ENCODE assay signal across 8 cellular contexts in the genomic region with DNA sequence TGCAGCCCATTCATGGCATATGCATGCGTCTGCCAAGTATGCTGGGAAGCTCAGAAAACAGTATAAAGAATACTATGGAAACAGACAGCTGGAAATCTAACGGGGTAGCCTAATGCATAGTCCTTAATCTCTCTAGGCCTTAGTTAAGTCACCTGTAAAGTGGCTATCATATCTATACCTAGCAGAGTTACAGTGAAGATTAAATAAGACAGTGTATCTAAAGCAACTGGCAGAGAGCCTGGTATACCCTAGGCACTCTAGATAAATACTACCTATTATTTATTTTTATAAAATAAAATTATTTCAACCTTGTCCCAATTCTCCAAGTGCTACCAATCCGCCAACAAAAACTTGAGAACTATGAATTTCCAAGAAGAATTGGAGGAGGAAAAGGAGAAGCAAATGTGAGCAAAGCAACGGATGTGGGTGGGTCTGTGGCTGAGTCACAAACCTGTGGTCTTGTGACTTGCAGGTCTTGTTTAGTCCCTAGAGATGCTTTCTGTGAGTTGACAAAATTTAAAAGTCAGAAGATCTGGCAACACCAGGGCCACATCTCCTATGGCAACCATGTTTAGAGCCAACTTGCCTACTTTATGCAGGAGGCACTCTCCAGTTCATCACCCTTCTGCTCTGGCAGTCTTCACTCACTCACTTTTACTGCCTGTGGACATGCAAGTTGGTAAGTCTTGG.
DNase-seq lines count a peak whose midpoint lies in the region; ATAC-seq and TF ChIP-seq lines count a peak whose summit lies in the region.

No MANE protein-coding gene starts in this region.

- H3K4me1 Mint-ChIP-seq in activated CD8-positive, alpha-beta memory T cell treated with anti-CD3 and anti-CD28 coated beads, Interleukin-2, amount 10 ng/mL, durations not matched to agents 7 days and 5 days = peaks cover 26% of the 10 kb centered on the region
- peaks cover 14 to 15% of the 10 kb centered on the region in 2 donors for H3K4me1 Mint-ChIP-seq in immature natural killer cell

- H3K9me3 Mint-ChIP-seq in activated CD8-positive, alpha-beta memory T cell treated with anti-CD3 and anti-CD28 coated beads, Interleukin-2, amount 10 ng/mL, durations not matched to agents 7 days and 5 days (ENCODE audit: low read depth) = no peaks in the 10 kb centered on the region
- H3K9me3 Mint-ChIP-seq in immature natural killer cell = no peaks in the 10 kb centered on the region

- H3K36me3 Mint-ChIP-seq in activated CD8-positive, alpha-beta memory T cell treated with anti-CD3 and anti-CD28 coated beads, Interleukin-2, amount 10 ng/mL, durations not matched to agents 7 days and 5 days = peaks cover 8% of the 10 kb centered on the region
- no peaks in the 10 kb centered on the region for H3K36me3 Mint-ChIP-seq in immature natural killer cell

- ATAC-seq in activated CD8-positive, alpha-beta memory T cell treated with anti-CD3 and anti-CD28 coated beads, Interleukin-2, amount 10 ng/mL, durations not matched to agents 7 days and 5 days = peak; percentile 95
- ATAC-seq in HG02623 (IDR thresholded peaks at IDR 0.05; ENCODE audit: unreplicated experiment) = peak; percentile 80

- peak overlapping the region; percentile 90 for H3K27ac Mint-ChIP-seq in activated CD8-positive, alpha-beta memory T cell treated with anti-CD3 and anti-CD28 coated beads, Interleukin-2, amount 10 ng/mL, durations not matched to agents 7 days and 5 days
- H3K27ac Mint-ChIP-seq in immature natural killer cell = peak overlapping the region in 3 of 6 donors; percentile 4 to 33 (median 9)

- H3K27me3 Mint-ChIP-seq in activated CD8-positive, alpha-beta memory T cell treated with anti-CD3 and anti-CD28 coated beads, Interleukin-2, amount 10 ng/mL, durations not matched to agents 7 days and 5 days = peaks cover 20% of the 10 kb centered on the region
- H3K27me3 Mint-ChIP-seq in immature natural killer cell (ENCODE audit: low read depth in 3 of 3) = peaks cover 0 to 2% (median 0%) of the 10 kb centered on the region in 3 donors

- no peak for TF ChIP-seq CTCF in NB4 (IDR thresholded peaks at IDR 0.05; ENCODE audit: low read depth, low read length)

- TF ChIP-seq POLR2A in NB4 (IDR thresholded peaks at IDR 0.05; ENCODE audit: extremely low read depth, insufficient read length) = no peak

- peak overlapping the region; percentile 63 for H3K4me3 Mint-ChIP-seq in activated CD8-positive, alpha-beta memory T cell treated with anti-CD3 and anti-CD28 coated beads, Interleukin-2, amount 10 ng/mL, durations not matched to agents 7 days and 5 days
- peak overlapping the region in 1 of 5 donors; percentile 5 for H3K4me3 Mint-ChIP-seq in immature natural killer cell

- peak; percentile 86 for DNase-seq in activated CD8-positive, alpha-beta memory T cell treated with anti-CD3 and anti-CD28 coated beads, Interleukin-2, amount 10 ng/mL, durations not matched to agents 7 days and 5 days
- DNase-seq in activated CD8-positive, alpha-beta memory T cell treated with anti-CD3 and anti-CD28 coated beads for 24 hours = no peak
- DNase-seq in NB4 (ENCODE audit: low read depth) (peak; percentile 96), immature natural killer cell (peak; percentile 2 to 28 (median 18)), inferior parietal cortex (ENCODE audit: extremely low spot score) (no peak), NCI-H128 (lab: John Stamatoyannopoulos, UW; ENCODE audit: unreplicated experiment) (no peak), SHP77 treated with DMSO at 0.1 percent for 48 hours (lab: John Stamatoyannopoulos, UW) (no peak)

- no peak overlapping the region for H3K4me3 ChIP-seq in NB4 (ENCODE audit: low read depth, low read length)

- CTCF ChIA-PET in activated CD8-positive, alpha-beta memory T cell treated with anti-CD3 and anti-CD28 coated beads, Interleukin-2, amount 10 ng/mL, durations not matched to agents 7 days and 5 days (lab: Charles Lee) = interaction anchor here (1.2 kb wide), 1 partner anchor 11 kb away, joined by 4 read pairs; no protein-coding TSS in a partner anchor

Comparison
In these comparisons a context has a peak if more than half of its experiments do, and no peak if none do; other contexts are left out.
1. DNase-seq: peak in activated CD8-positive, alpha-beta memory T cell treated with anti-CD3 and anti-CD28 coated beads, Interleukin-2, amount 10 ng/mL, durations not matched to agents 7 days and 5 days (single experiment), NB4 (single experiment) and immature natural killer cell (3 of 3); none in activated CD8-positive, alpha-beta memory T cell treated with anti-CD3 and anti-CD28 coated beads for 24 hours (single experiment), inferior parietal cortex (single experiment), NCI-H128 (single experiment) and SHP77 treated with DMSO at 0.1 percent for 48 hours (single experiment).